In the genomic region with DNA sequence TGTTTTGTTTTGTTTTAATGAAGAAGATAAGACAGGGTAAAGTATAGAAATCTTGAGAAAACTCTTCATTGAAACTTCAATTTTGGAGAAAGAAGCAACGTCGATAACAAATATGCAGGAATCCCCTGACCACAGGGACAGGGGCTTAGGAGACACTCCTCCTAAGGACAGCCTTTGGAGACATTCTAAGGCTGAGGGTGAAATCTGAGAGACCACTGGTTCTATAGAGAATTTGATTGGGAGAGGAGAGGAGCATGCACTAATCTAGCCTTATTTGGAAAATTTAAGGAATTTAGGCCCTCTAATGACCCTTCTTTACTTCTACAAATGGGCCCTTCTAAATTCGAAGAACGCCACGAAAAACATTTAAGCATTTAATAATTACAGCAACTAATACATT, we compare ENCODE assay signal across 19 cellular contexts.
"Had no signal": no experiment of that assay in that cellular context is flagged by ENCODE, and none has a peak within 500 bp of the region (broad histone marks: within the 10 kb centered on the region; RNA-seq: fewer than 3 reads in every experiment).

No MANE protein-coding gene starts in this region.

- H2AFZ ChIP-seq: hepatocyte had no signal

- H3K4me2 ChIP-seq: hepatocyte had no signal

- ATAC-seq: foreskin keratinocyte; gastroesophageal sphincter; heart left ventricle; left cardiac atrium; left lung; left ventricle myocardium superior; lower lobe of right lung; naive thymus-derived CD4-positive, alpha-beta T cell had no signal

- H3K79me2 ChIP-seq: hepatocyte had no signal

- H3K9me3 ChIP-seq: colonic mucosa, esophagus muscularis mucosa, gastroesophageal sphincter, heart left ventricle, left lung, lower lobe of right lung had no signal

- H3K9me3 Mint-ChIP-seq: naive thymus-derived CD4-positive, alpha-beta T cell had no signal

- H3K4me3 Mint-ChIP-seq: naive thymus-derived CD4-positive, alpha-beta T cell had no signal

- H3K4me1 ChIP-seq: colonic mucosa, esophagus muscularis mucosa, foreskin keratinocyte, gastroesophageal sphincter, heart left ventricle, left lung, lower lobe of right lung had no signal

- H3K4me3 ChIP-seq: colonic mucosa, dorsolateral prefrontal cortex, esophagus muscularis mucosa, gastroesophageal sphincter, heart left ventricle, hepatocyte, left lung, lower lobe of right lung had no signal

- H3K27ac Mint-ChIP-seq: naive thymus-derived CD4-positive, alpha-beta T cell had no signal

- H3K27ac ChIP-seq: colonic mucosa, dorsolateral prefrontal cortex, esophagus muscularis mucosa, foreskin keratinocyte, gastroesophageal sphincter, heart left ventricle, hepatocyte, left lung, lower lobe of right lung had no signal

- H3K4me1 Mint-ChIP-seq: naive thymus-derived CD4-positive, alpha-beta T cell had no signal

- H3K27me3 ChIP-seq: colonic mucosa, dorsolateral prefrontal cortex, esophagus muscularis mucosa, gastroesophageal sphincter, heart left ventricle, hepatocyte, left lung had no signal

- H3K36me3 Mint-ChIP-seq: naive thymus-derived CD4-positive, alpha-beta T cell had no signal

- DNase-seq: colonic mucosa; cortex of kidney; dermis blood vessel endothelial cell; dorsolateral prefrontal cortex; effector CD4-positive, alpha-beta T cell; effector memory CD4-positive, alpha-beta T cell; foreskin keratinocyte; heart left ventricle; hypothalamus; left cardiac atrium; left ventricle myocardium superior; lower lobe of right lung; mesenchymal stem cell; midbrain; naive thymus-derived CD4-positive, alpha-beta T cell had no signal

- H3K36me3 ChIP-seq: colonic mucosa, esophagus muscularis mucosa, gastroesophageal sphincter, heart left ventricle, left lung, lower lobe of right lung had no signal
